1 cellular context compared by ENCODE assay signal in the genomic region with DNA sequence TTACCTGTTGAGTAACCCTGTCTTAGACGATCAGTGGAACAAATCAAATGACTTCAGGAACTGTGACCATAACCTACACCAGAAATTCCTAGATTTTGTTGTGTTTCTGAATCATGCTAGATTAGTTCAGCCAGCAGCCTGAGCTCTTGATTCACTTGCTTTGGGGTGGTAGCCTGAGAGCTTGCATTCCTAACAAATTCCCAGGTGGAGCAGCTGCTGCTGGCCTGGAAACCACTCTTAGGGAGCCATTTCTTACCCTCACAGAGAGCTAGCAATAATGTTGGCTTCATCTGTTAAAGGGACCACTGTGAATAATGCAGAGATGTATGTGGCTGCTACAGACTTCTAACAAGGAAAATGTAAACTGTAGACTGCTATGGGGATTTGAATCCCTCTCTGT.
TF ChIP-seq lines count a peak whose summit lies in the region.

No MANE protein-coding gene starts in this region.

TF ChIP-seq in GM23338, 12 proteins besides CTCF, POLR2A, EP300 and RAD21 (continued from another document):
- TF ChIP-seq, protein P1, sequence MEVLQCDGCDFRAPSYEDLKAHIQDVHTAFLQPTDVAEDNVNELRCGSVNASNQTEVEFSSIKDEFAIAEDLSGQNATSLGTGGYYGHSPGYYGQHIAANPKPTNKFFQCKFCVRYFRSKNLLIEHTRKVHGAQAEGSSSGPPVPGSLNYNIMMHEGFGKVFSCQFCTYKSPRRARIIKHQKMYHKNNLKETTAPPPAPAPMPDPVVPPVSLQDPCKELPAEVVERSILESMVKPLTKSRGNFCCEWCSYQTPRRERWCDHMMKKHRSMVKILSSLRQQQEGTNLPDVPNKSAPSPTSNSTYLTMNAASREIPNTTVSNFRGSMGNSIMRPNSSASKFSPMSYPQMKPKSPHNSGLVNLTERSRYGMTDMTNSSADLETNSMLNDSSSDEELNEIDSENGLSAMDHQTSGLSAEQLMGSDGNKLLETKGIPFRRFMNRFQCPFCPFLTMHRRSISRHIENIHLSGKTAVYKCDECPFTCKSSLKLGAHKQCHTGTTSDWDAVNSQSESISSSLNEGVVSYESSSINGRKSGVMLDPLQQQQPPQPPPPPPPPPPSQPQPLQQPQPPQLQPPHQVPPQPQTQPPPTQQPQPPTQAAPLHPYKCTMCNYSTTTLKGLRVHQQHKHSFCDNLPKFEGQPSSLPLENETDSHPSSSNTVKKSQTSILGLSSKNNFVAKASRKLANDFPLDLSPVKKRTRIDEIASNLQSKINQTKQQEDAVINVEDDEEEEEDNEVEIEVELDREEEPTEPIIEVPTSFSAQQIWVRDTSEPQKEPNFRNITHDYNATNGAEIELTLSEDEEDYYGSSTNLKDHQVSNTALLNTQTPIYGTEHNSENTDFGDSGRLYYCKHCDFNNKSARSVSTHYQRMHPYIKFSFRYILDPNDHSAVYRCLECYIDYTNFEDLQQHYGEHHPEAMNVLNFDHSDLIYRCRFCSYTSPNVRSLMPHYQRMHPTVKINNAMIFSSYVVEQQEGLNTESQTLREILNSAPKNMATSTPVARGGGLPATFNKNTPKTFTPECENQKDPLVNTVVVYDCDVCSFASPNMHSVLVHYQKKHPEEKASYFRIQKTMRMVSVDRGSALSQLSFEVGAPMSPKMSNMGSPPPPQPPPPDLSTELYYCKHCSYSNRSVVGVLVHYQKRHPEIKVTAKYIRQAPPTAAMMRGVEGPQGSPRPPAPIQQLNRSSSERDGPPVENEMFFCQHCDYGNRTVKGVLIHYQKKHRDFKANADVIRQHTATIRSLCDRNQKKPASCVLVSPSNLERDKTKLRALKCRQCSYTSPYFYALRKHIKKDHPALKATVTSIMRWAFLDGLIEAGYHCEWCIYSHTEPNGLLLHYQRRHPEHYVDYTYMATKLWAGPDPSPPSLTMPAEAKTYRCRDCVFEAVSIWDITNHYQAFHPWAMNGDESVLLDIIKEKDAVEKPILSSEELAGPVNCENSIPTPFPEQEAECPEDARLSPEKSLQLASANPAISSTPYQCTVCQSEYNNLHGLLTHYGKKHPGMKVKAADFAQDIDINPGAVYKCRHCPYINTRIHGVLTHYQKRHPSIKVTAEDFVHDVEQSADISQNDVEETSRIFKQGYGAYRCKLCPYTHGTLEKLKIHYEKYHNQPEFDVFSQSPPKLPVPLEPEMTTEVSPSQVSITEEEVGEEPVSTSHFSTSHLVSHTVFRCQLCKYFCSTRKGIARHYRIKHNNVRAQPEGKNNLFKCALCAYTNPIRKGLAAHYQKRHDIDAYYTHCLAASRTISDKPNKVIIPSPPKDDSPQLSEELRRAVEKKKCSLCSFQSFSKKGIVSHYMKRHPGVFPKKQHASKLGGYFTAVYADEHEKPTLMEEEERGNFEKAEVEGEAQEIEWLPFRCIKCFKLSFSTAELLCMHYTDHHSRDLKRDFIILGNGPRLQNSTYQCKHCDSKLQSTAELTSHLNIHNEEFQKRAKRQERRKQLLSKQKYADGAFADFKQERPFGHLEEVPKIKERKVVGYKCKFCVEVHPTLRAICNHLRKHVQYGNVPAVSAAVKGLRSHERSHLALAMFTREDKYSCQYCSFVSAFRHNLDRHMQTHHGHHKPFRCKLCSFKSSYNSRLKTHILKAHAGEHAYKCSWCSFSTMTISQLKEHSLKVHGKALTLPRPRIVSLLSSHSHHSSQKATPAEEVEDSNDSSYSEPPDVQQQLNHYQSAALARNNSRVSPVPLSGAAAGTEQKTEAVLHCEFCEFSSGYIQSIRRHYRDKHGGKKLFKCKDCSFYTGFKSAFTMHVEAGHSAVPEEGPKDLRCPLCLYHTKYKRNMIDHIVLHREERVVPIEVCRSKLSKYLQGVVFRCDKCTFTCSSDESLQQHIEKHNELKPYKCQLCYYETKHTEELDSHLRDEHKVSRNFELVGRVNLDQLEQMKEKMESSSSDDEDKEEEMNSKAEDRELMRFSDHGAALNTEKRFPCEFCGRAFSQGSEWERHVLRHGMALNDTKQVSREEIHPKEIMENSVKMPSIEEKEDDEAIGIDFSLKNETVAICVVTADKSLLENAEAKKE (CRISPR knock-in tag; IDR thresholded peaks at IDR 0.05), result no peak
